Comparison of ENCODE assay signal across 8 cellular contexts in the genomic region with DNA sequence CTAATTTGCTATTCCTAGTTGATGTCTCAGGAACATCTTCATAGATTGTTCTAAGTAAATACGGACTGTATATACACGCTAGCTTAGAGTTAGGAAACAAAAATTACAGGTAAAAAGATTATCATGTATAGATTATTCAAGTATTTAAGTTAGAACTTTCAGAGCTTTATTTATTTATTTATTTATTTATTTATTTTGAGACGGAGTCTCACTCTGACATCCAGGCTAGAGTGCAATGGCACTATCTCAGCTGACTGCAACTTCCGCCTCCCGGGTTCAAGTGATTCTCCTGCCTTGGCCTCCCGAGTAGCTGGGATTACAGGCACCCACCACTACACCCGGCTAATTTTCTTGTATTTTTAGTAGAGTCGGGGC. TPM values are rescaled to one million over a fixed set of nuclear protein-coding genes. Genes with fewer than 3 reads are reported as not detected.
DNase-seq lines count a peak whose midpoint lies in the region; ATAC-seq, FAIRE-seq and TF ChIP-seq lines count a peak whose summit lies in the region.
"Not testable (repeated sequence)": the region's sequence is repeated elsewhere in the genome, so short reads cannot be mapped to it uniquely, and the experiment has no call there.

No MANE protein-coding gene starts in this region.

- CTCF ChIA-PET in endothelial cell of umbilical vein (lab: Charles Lee): interaction anchor here (0.9 to 3.8 kb wide), 2 partner anchors 12 to 13 kb away, joined by 3 to 19 read pairs; no protein-coding TSS in a partner anchor

- not testable (repeated sequence) for H4K20me1 ChIP-seq in endothelial cell of umbilical vein (replicated peaks; ENCODE audit: control insufficient read depth, extremely low read depth, insufficient read depth, low read length); keratinocyte (ENCODE audit: control insufficient read depth, extremely low read depth, insufficient read depth, low read length)
- H4K20me1 ChIP-seq in neural progenitor cell (ENCODE audit: low read depth): peaks cover 54% of the 10 kb centered on the region

- not testable (repeated sequence) for H3K27me3 Mint-ChIP-seq in CD14-positive monocyte (ENCODE audit: low read depth in 3 of 3); T-helper 17 cell; neural progenitor cell (ENCODE audit: insufficient read depth, low read depth)

- H3K4me3 ChIP-seq in HUES64 (ENCODE audit: low read length) (peak overlapping the region; percentile 87), adipocyte (ENCODE audit: low read length) (peak overlapping the region; percentile 96), endothelial cell of umbilical vein (replicated peaks in 1 of 3; ENCODE audit: insufficient read depth in 1 of 3, low read depth in 1 of 3, low read length in 3 of 3) (peak overlapping the region in 2 of 3 experiments; percentile 59 to 85), keratinocyte (ENCODE audit: control insufficient read depth in 2 of 3, extremely low read depth in 1 of 3, insufficient read depth in 2 of 3, low read depth in 1 of 3, low read length in 3 of 3) (peak overlapping the region; percentile 82 to 97 (median 97)), neural progenitor cell (peak overlapping the region; percentile 64), subcutaneous abdominal adipose tissue (ENCODE audit: low read depth in 1 of 5, low read length in 5 of 5) (peak overlapping the region; percentile 79 to 93 (median 88))

- H3K36me3 Mint-ChIP-seq in CD14-positive monocyte (peaks cover 41 to 42% of the 10 kb centered on the region in 2 donors), T-helper 17 cell (ENCODE audit: low read depth) (peaks cover 15% of the 10 kb centered on the region), neural progenitor cell (peaks cover 20% of the 10 kb centered on the region)

- peak overlapping the region; percentile 99 to 100 (median 100) for H3K27ac Mint-ChIP-seq in CD14-positive monocyte
- H3K27ac Mint-ChIP-seq in T-helper 17 cell: peak overlapping the region; percentile 99
- H3K27ac Mint-ChIP-seq in neural progenitor cell: not testable (repeated sequence)

- ATAC-seq in T-helper 17 cell: not testable (repeated sequence)

- POLR2A ChIA-PET in endothelial cell of umbilical vein (lab: Charles Lee): not testable (repeated sequence)

- H3K9me3 ChIP-seq in HUES64 (ENCODE audit: insufficient read depth, low read depth, low read length); T-helper 17 cell (ENCODE audit: control insufficient read depth, low read length, poor library complexity, severe bottlenecking); adipocyte (ENCODE audit: control insufficient read depth, low read length); endothelial cell of umbilical vein (replicated peaks; ENCODE audit: control insufficient read depth, insufficient read depth, low read length); keratinocyte (ENCODE audit: control insufficient read depth, low read depth, low read length); neural progenitor cell (ENCODE audit: low read depth); subcutaneous abdominal adipose tissue (ENCODE audit: control insufficient read depth in 5 of 5, low read length in 5 of 5): not testable (repeated sequence)

- H3K27ac ChIP-seq in HUES64 (ENCODE audit: low read depth, low read length); endothelial cell of umbilical vein (ENCODE audit: insufficient read depth, low read depth, low read length); neural progenitor cell: not testable (repeated sequence)
- H3K27ac ChIP-seq in keratinocyte (ENCODE audit: control insufficient read depth, insufficient read depth, low read length): peak overlapping the region; percentile 96
- H3K27ac ChIP-seq in subcutaneous abdominal adipose tissue (ENCODE audit: low read depth, low read length): peak overlapping the region; percentile 93

- not testable (repeated sequence) for FAIRE-seq in endothelial cell of umbilical vein (lab: Jason Lieb, UNC); keratinocyte (lab: Jason Lieb, UNC)

- H3K36me3 ChIP-seq in HUES64 (ENCODE audit: insufficient read depth, low read length) (peaks cover 34% of the 10 kb centered on the region), adipocyte (ENCODE audit: control insufficient read depth, insufficient read depth, low read length, severe bottlenecking) (peaks cover 39% of the 10 kb centered on the region), keratinocyte (ENCODE audit: control insufficient read depth in 2 of 2, extremely low read depth in 1 of 2, insufficient read depth in 2 of 2, low read length in 2 of 2) (peaks cover 5 to 16% of the 10 kb centered on the region in 2 experiments), subcutaneous abdominal adipose tissue (ENCODE audit: control insufficient read depth in 5 of 5, insufficient read depth in 5 of 5, low read length in 5 of 5) (peaks cover 15 to 27% (median 18%) of the 10 kb centered on the region in 5 donors)
- H3K36me3 ChIP-seq in endothelial cell of umbilical vein (ENCODE audit: control insufficient read depth in 2 of 2, extremely low read depth in 1 of 2, insufficient read depth in 2 of 2, low read length in 2 of 2); neural progenitor cell: not testable (repeated sequence)

- H3K79me2 ChIP-seq in endothelial cell of umbilical vein (ENCODE audit: control insufficient read depth, insufficient read depth, low read length) (peaks cover 46% of the 10 kb centered on the region), keratinocyte (ENCODE audit: control insufficient read depth, insufficient read depth, low read length) (peaks cover 58% of the 10 kb centered on the region), neural progenitor cell (ENCODE audit: low read depth) (peaks cover 62% of the 10 kb centered on the region)

- not testable (repeated sequence) for TF ChIP-seq POLR2A in endothelial cell of umbilical vein (IDR thresholded peaks at IDR 0.05; ENCODE audit: low read depth, low read length)

- peak overlapping the region; percentile 84; the same call in 1 of the 2 replicates for H3K9ac ChIP-seq in HUES64 (ENCODE audit: low read depth, low read length)
- peak overlapping the region; percentile 96 for H3K9ac ChIP-seq in adipocyte (ENCODE audit: low read length)
- not testable (repeated sequence) for H3K9ac ChIP-seq in endothelial cell of umbilical vein (replicated peaks; ENCODE audit: extremely low read depth, insufficient read depth, low read length); neural progenitor cell
- H3K9ac ChIP-seq in keratinocyte (ENCODE audit: control insufficient read depth, extremely low read depth, insufficient read depth, low read length): peak overlapping the region; percentile 96
- peak overlapping the region; percentile 57 to 97 (median 93) for H3K9ac ChIP-seq in subcutaneous abdominal adipose tissue (ENCODE audit: low read length in 5 of 5)

- peaks cover 3 to 13% (median 7%) of the 10 kb centered on the region in 7 donors for H3K9me3 Mint-ChIP-seq in CD14-positive monocyte
- not testable (repeated sequence) for H3K9me3 Mint-ChIP-seq in neural progenitor cell

- dilution Hi-C loops in endothelial cell of umbilical vein (cut with MboI; ENCODE audit: extremely low pct_ligation_motif_present, low sequenced_read_pairs); keratinocyte (cut with MboI; ENCODE audit: extremely low pct_ligation_motif_present, low sequenced_read_pairs): not testable (repeated sequence)

- H3K4me2 ChIP-seq in endothelial cell of umbilical vein (ENCODE audit: insufficient read depth, low read length) (peak overlapping the region; percentile 95), keratinocyte (ENCODE audit: control insufficient read depth, extremely low read depth, insufficient read depth, low read depth, low read length) (peak overlapping the region; percentile 87), neural progenitor cell (peak overlapping the region; percentile 90)

- not testable (repeated sequence) for H3K4me1 ChIP-seq in HUES64 (ENCODE audit: insufficient read depth, low read length)
- H3K4me1 ChIP-seq in adipocyte (ENCODE audit: control insufficient read depth, insufficient read depth, low read length) (peaks cover 32% of the 10 kb centered on the region), endothelial cell of umbilical vein (ENCODE audit: control insufficient read depth, extremely low read depth, insufficient read depth, low read length) (peaks cover 24% of the 10 kb centered on the region), keratinocyte (ENCODE audit: control insufficient read depth, extremely low read depth, insufficient read depth, low read length) (peaks cover 13% of the 10 kb centered on the region), neural progenitor cell (peaks cover 15% of the 10 kb centered on the region), subcutaneous abdominal adipose tissue (ENCODE audit: control insufficient read depth in 5 of 5, insufficient read depth in 5 of 5, low read length in 5 of 5) (peaks cover 3 to 43% (median 40%) of the 10 kb centered on the region in 5 donors)

- DNase-seq in CD14-positive monocyte (ENCODE audit: low spot score); T-helper 17 cell; adipocyte (ENCODE audit: low read depth); endothelial cell of umbilical vein (ENCODE audit: low read depth, low spot score); keratinocyte (ENCODE audit: low read depth, low spot score); neural progenitor cell (ENCODE audit: low spot score): not testable (repeated sequence)

- intact Hi-C loops in CD14-positive monocyte (cut with micrococcal nuclease): loop anchor here (5.0 to 10.0 kb wide), 3 partner anchors 150 to 728 kb away; a partner anchor contains a TSS
- intact Hi-C loops in endothelial cell of umbilical vein (cut with micrococcal nuclease): not testable (repeated sequence)

- not testable (repeated sequence) for H3F3A ChIP-seq in neural progenitor cell (ENCODE audit: low read depth)

- not testable (repeated sequence) for H3K27me3 ChIP-seq in HUES64 (ENCODE audit: insufficient read depth, low read length); adipocyte (replicated peaks; ENCODE audit: control insufficient read depth, insufficient read depth, low read length); endothelial cell of umbilical vein (ENCODE audit: control insufficient read depth in 2 of 2, insufficient read depth in 2 of 2, low read length in 2 of 2); keratinocyte (ENCODE audit: control insufficient read depth, extremely low read depth, insufficient read depth, low read length); neural progenitor cell; subcutaneous abdominal adipose tissue (ENCODE audit: control insufficient read depth in 5 of 5, insufficient read depth in 4 of 5, low read length in 5 of 5)

- H3K4me3 Mint-ChIP-seq in CD14-positive monocyte: peak overlapping the region; percentile 94 to 97
- H3K4me3 Mint-ChIP-seq in T-helper 17 cell: peak overlapping the region; percentile 100
- peak overlapping the region; percentile 99 for H3K4me3 Mint-ChIP-seq in neural progenitor cell

- not testable (repeated sequence) for TF ChIP-seq CTCF in CD14-positive monocyte (IDR thresholded peaks at IDR 0.05); endothelial cell of umbilical vein (IDR thresholded peaks at IDR 0.05; ENCODE audit: extremely low read depth in 1 of 2, insufficient read depth in 1 of 2, low read depth in 1 of 2, low read length in 2 of 2); keratinocyte (optimal IDR thresholded peaks at IDR 0.05 in 1 of 3, IDR thresholded peaks at IDR 0.05 in 1 of 3, conservative IDR thresholded peaks at IDR 0.05 in 1 of 3; ENCODE audit: extremely low read depth in 1 of 3, insufficient read depth in 2 of 3, low read length in 3 of 3); neural progenitor cell (IDR thresholded peaks at IDR 0.05)

- H3K4me1 Mint-ChIP-seq in CD14-positive monocyte (peaks cover 39% of the 10 kb centered on the region), T-helper 17 cell (peaks cover 49% of the 10 kb centered on the region), neural progenitor cell (peaks cover 26% of the 10 kb centered on the region)

- 96% methylated on average over 8 of the region's 8 CpGs for WGBS in HUES64

- H2AFZ ChIP-seq in endothelial cell of umbilical vein (ENCODE audit: low read depth, low read length); keratinocyte (ENCODE audit: control insufficient read depth, low read length); neural progenitor cell (replicated peaks): not testable (repeated sequence)

- not testable (repeated sequence) for BruUV-seq in endothelial cell of umbilical vein (replicated peaks; lab: Mats Ljungman, UMichigan)

- H3K9me1 ChIP-seq in endothelial cell of umbilical vein (replicated peaks; ENCODE audit: control insufficient read depth, extremely low read depth, insufficient read depth, low read length); keratinocyte (ENCODE audit: control insufficient read depth, extremely low read depth, insufficient read depth, low read length): not testable (repeated sequence)

RNA-seq across cellular contexts. Expression of a gene that starts 1.4 kb away (rescaled TPM):
- polyA plus RNA-seq in CD14-positive monocyte: 10 to 100 TPM; 54.5 to 73.6 TPM
- 82.5 TPM for polyA plus RNA-seq in HUES64 (2013, experiment 1 of 2)
- 83.8 TPM for polyA plus RNA-seq in HUES64 (2013, experiment 2 of 2)
- 10 to 100 TPM; 49.4 to 64.5 TPM for total RNA-seq in T-helper 17 cell
- total RNA-seq in endothelial cell of umbilical vein: 61.7 and 77.4 TPM in 2 replicates
- 72.0 and 95.0 TPM in 2 replicates for polyA plus RNA-seq in endothelial cell of umbilical vein
- 79.7 and 92.1 TPM in 2 replicates for polyA plus RNA-seq in endothelial cell of umbilical vein (2011; cell fraction: cytosol; rRNA removed)
- polyA plus RNA-seq in endothelial cell of umbilical vein (2011; cell fraction: nucleus; rRNA removed): 100 and 125 TPM in 2 replicates
- polyA plus RNA-seq in endothelial cell of umbilical vein (2012): 96.5 and 122 TPM in 2 replicates
- 68.4 and 81.1 TPM in 2 replicates for polyA minus RNA-seq in endothelial cell of umbilical vein
- polyA minus RNA-seq in endothelial cell of umbilical vein (2011; cell fraction: cytosol; rRNA and poly(A)+ RNA removed): 39.4 TPM
- 35.9 and 48.0 TPM in 2 replicates for polyA minus RNA-seq in endothelial cell of umbilical vein (2011; cell fraction: nucleus; rRNA and poly(A)+ RNA removed)
- polyA plus RNA-seq in keratinocyte: 108 to 153 TPM (median 143 TPM) in 3 replicates
- polyA plus RNA-seq in keratinocyte (2011; ENCODE audit: low read depth): 39.2 TPM
- polyA plus RNA-seq in keratinocyte (2011; cell fraction: cytosol; rRNA removed): 106 and 210 TPM in 2 replicates
- 151 and 186 TPM in 2 replicates for polyA plus RNA-seq in keratinocyte (2011; cell fraction: nucleus; rRNA removed)
- 53.2 and 90.1 TPM in 2 replicates for polyA plus RNA-seq in keratinocyte (2012; ENCODE audit: low replicate concordance)
- 12.3 to 204 TPM (median 110 TPM) in 3 replicates for polyA minus RNA-seq in keratinocyte
- 35.9 TPM for polyA minus RNA-seq in keratinocyte (2011; cell fraction: cytosol; rRNA and poly(A)+ RNA removed)
- 26.2 and 97.3 TPM in 2 replicates for polyA minus RNA-seq in keratinocyte (2011; cell fraction: nucleus; rRNA and poly(A)+ RNA removed)
- total RNA-seq in neural progenitor cell (ENCODE audit: low replicate concordance): 136 and 186 TPM in 2 replicates
